Comparison of ENCODE assay signal across 1 cellular context in the genomic region with DNA sequence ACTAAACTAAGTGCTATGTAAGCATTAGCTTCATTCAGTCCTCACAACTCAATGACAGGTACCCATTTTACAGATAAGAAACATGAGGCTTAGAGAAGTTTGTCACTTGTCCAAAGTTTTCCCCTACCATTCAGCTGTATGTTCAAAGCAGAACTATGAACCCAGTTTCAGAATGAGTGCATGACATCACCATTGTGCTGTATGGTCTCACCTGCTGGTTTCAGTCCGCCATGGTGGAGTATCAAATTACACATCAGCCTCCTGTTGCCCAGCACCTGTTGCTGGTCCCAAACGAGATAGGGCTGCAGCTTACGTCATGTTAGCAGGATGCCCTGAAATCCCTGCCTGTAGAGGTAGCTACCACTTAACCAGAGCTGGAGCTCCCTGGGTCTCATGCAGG.
TF ChIP-seq lines count a peak whose summit lies in the region.

No MANE protein-coding gene starts in this region.

TF ChIP-seq in HepG2, 621 proteins besides CTCF, POLR2A, EP300 and RAD21 (continued from another document):
- TF ChIP-seq, protein P1, sequence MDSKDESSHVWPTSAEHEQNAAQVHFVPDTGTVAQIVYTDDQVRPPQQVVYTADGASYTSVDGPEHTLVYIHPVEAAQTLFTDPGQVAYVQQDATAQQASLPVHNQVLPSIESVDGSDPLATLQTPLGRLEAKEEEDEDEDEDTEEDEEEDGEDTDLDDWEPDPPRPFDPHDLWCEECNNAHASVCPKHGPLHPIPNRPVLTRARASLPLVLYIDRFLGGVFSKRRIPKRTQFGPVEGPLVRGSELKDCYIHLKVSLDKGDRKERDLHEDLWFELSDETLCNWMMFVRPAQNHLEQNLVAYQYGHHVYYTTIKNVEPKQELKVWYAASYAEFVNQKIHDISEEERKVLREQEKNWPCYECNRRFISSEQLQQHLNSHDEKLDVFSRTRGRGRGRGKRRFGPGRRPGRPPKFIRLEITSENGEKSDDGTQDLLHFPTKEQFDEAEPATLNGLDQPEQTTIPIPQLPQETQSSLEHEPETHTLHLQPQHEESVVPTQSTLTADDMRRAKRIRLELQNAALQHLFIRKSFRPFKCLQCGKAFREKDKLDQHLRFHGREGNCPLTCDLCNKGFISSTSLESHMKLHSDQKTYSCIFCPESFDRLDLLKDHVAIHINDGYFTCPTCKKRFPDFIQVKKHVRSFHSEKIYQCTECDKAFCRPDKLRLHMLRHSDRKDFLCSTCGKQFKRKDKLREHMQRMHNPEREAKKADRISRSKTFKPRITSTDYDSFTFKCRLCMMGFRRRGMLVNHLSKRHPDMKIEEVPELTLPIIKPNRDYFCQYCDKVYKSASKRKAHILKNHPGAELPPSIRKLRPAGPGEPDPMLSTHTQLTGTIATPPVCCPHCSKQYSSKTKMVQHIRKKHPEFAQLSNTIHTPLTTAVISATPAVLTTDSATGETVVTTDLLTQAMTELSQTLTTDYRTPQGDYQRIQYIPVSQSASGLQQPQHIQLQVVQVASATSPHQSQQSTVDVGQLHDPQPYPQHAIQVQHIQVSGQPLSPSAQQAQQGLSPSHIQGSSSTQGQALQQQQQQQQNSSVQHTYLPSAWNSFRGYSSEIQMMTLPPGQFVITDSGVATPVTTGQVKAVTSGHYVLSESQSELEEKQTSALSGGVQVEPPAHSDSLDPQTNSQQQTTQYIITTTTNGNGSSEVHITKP (CRISPR knock-in tag; IDR thresholded peaks at IDR 0.05; ENCODE audit: low read depth) = no peak
- TF ChIP-seq ZNF709 (CRISPR knock-in tag; IDR thresholded peaks at IDR 0.05) (no peak), SP4 (CRISPR knock-in tag; IDR thresholded peaks at IDR 0.05) (no peak), ATF1 (CRISPR knock-in tag; IDR thresholded peaks at IDR 0.05) (no peak), ATF7 (IDR thresholded peaks at IDR 0.05) (peak; percentile 81), ATF7 (CRISPR knock-in tag; IDR thresholded peaks at IDR 0.05) (no peak), CREB1 (IDR thresholded peaks at IDR 0.05) (peak; percentile 63), CREB1 (CRISPR knock-in tag; IDR thresholded peaks at IDR 0.05) (no peak), ZNF746 (CRISPR knock-in tag; IDR thresholded peaks at IDR 0.05) (no peak), HNF4G (IDR thresholded peaks at IDR 0.05; ENCODE audit: borderline replicate concordance, low read depth, low read length) (no peak), HNF4G (CRISPR knock-in tag; IDR thresholded peaks at IDR 0.05; ENCODE audit: borderline replicate concordance, low read depth) (no peak)
